22 cellular contexts compared by ENCODE assay signal in genomic region chr3:28039234-28039633, GRCh38.
DNase-seq lines count a peak whose midpoint lies in the region; ATAC-seq and TF ChIP-seq lines count a peak whose summit lies in the region.
"Had no signal": no experiment of that assay in that cellular context is flagged by ENCODE, and none has a peak within 500 bp of the region (broad histone marks: within the 10 kb centered on the region; RNA-seq: fewer than 3 reads in every experiment).

No MANE protein-coding gene starts in this region.

- H3K27ac ChIP-seq in mammary epithelial cell (ENCODE audit: insufficient read depth, low read depth, low read length), result no peak overlapping the region
- H3K27ac ChIP-seq in WERI-Rb-1, result no peak overlapping the region
- H3K27ac ChIP-seq: 22Rv1 had no signal

- no peak for TF ChIP-seq CTCF in mammary epithelial cell (conservative IDR thresholded peaks at IDR 0.05 in 1 of 2, IDR thresholded peaks at IDR 0.05 in 1 of 2; ENCODE audit: extremely low read depth in 1 of 2, insufficient read depth in 1 of 2, low read depth in 1 of 2, low read length in 2 of 2)
- TF ChIP-seq CTCF in MCF 10A (IDR thresholded peaks at IDR 0.05; ENCODE audit: unreplicated experiment), result no peak
- no peak for TF ChIP-seq CTCF in WERI-Rb-1 (IDR thresholded peaks at IDR 0.05; ENCODE audit: low read depth, low read length)

- H3K9me3 ChIP-seq in mammary epithelial cell (replicated peaks; ENCODE audit: insufficient read depth, low read length), result no peaks in the 10 kb centered on the region
- H3K9me3 ChIP-seq in WERI-Rb-1 (ENCODE audit: severe bottlenecking), result no peaks in the 10 kb centered on the region

- WGBS in mammary epithelial cell (ENCODE audit: low coverage, missing lambda C conversion rate), result 59% methylated on average over 3 of the region's 3 CpGs

- H2AFZ ChIP-seq in mammary epithelial cell (ENCODE audit: low read depth, low read length), result peak overlapping the region; percentile 11

- no peaks in the 10 kb centered on the region for H3K27me3 Mint-ChIP-seq in MCF 10A (ENCODE audit: insufficient read depth, unreplicated experiment)
- H3K27me3 Mint-ChIP-seq: CD4-positive, CD25-positive, alpha-beta regulatory T cell had no signal

- DNase-seq in mammary epithelial cell (no peak), MCF 10A (ENCODE audit: unreplicated experiment) (no peak), NCI-H1092 (lab: John Stamatoyannopoulos, UW) (no peak), WERI-Rb-1 (no peak), epidermal melanocyte (ENCODE audit: insufficient read length, low spot score) (no peak)
- DNase-seq: CD4-positive, CD25-positive, alpha-beta regulatory T cell; EL; H7; MV-4-11; NCI-H1417 treated with DMSO at 0.1 percent for 48 hours; NCI-H1930; NCI-H2171; NCI-H446; NCI-H69; Right ventricle myocardium superior had no signal

- H3K27ac Mint-ChIP-seq in MCF 10A (ENCODE audit: low read depth, unreplicated experiment), result no peak overlapping the region
- H3K27ac Mint-ChIP-seq: B cell; CD4-positive, CD25-positive, alpha-beta regulatory T cell had no signal

- POLR2A ChIA-PET in MCF 10A (lab: Yijun Ruan, JAX), result interaction anchor here (0.7 to 1.4 kb wide), 2 partner anchors 11 to 606 kb away, joined by 3 to 6 read pairs; no protein-coding TSS in a partner anchor

- no peak overlapping the region for H3K9ac ChIP-seq in mammary epithelial cell (ENCODE audit: insufficient read depth, low read length)

- no peaks in the 10 kb centered on the region for H3K36me3 Mint-ChIP-seq in MCF 10A (ENCODE audit: insufficient read depth, unreplicated experiment)
- H3K36me3 Mint-ChIP-seq: CD4-positive, CD25-positive, alpha-beta regulatory T cell had no signal

- H3K79me2 ChIP-seq in mammary epithelial cell (ENCODE audit: insufficient read depth, low read length), result no peaks in the 10 kb centered on the region

- dilution Hi-C loops in mammary epithelial cell (cut with HindIII; ENCODE audit: low sequenced_read_pairs), result no loop called here

- ATAC-seq in GM21423 (IDR thresholded peaks at IDR 0.05; ENCODE audit: unreplicated experiment), result peak; percentile 45
- ATAC-seq in HG03354 (IDR thresholded peaks at IDR 0.05; ENCODE audit: poor library complexity, severe bottlenecking, unreplicated experiment), result peak; percentile 59
- ATAC-seq in HG02840 (IDR thresholded peaks at IDR 0.05; ENCODE audit: low FRiP score, unreplicated experiment), result no peak
- ATAC-seq: K562, SK-N-SH treated with all-trans-retinoic acid at 6 μM for 48 hours had no signal

- H3K27me3 ChIP-seq in mammary epithelial cell (ENCODE audit: insufficient read depth, low read length), result no peaks in the 10 kb centered on the region
- no peaks in the 10 kb centered on the region for H3K27me3 ChIP-seq in WERI-Rb-1 (ENCODE audit: insufficient read depth, low read depth, severe bottlenecking)

- intact Hi-C loops in mammary epithelial cell (cut with micrococcal nuclease), result no loop called here
- intact Hi-C loops in MCF 10A (cut with micrococcal nuclease), result no loop called here

- peaks cover 10% of the 10 kb centered on the region for H3K4me1 ChIP-seq in mammary epithelial cell (ENCODE audit: insufficient read depth, low read length)

- in situ Hi-C loops in mammary epithelial cell (cut with MboI; ENCODE audit: low sequenced_read_pairs in 2 of 2), result no loop called here

- BruUV-seq in mammary epithelial cell (replicated peaks; lab: Mats Ljungman, UMichigan), result no TSS peak
- BruUV-seq in MCF 10A (replicated peaks; lab: Mats Ljungman, UMichigan), result no TSS peak

- peaks cover 5% of the 10 kb centered on the region for H3K4me1 Mint-ChIP-seq in MCF 10A (ENCODE audit: insufficient read depth, unreplicated experiment)
- H3K4me1 Mint-ChIP-seq: B cell; CD4-positive, CD25-positive, alpha-beta regulatory T cell had no signal

- H3K36me3 ChIP-seq in mammary epithelial cell (ENCODE audit: insufficient read depth, low read length) (no peaks in the 10 kb centered on the region), WERI-Rb-1 (no peaks in the 10 kb centered on the region)

- H4K20me1 ChIP-seq in mammary epithelial cell (ENCODE audit: insufficient read depth, low read length), result no peaks in the 10 kb centered on the region

- H3K4me3 ChIP-seq in mammary epithelial cell (replicated peaks in 1 of 3; ENCODE audit: insufficient read depth in 1 of 3, low read depth in 2 of 3, low read length in 3 of 3), result no peak overlapping the region
- no peak overlapping the region for H3K4me3 ChIP-seq in WERI-Rb-1 (ENCODE audit: low read depth, low read length)
- H3K4me3 ChIP-seq: K562 had no signal

- H3K4me3 Mint-ChIP-seq in MCF 10A (ENCODE audit: unreplicated experiment), result no peak overlapping the region
- H3K4me3 Mint-ChIP-seq: B cell; CD4-positive, CD25-positive, alpha-beta regulatory T cell had no signal

- H3K4me2 ChIP-seq in mammary epithelial cell (ENCODE audit: insufficient read depth, low read depth, low read length), result peak overlapping the region; percentile 2

- CTCF ChIA-PET in mammary epithelial cell (lab: Charles Lee; ENCODE audit: low non-redundant PET), result no interaction called here
- CTCF ChIA-PET in MCF 10A (lab: Yijun Ruan, JAX), result no interaction called here

- no peaks in the 10 kb centered on the region for H3K9me3 Mint-ChIP-seq in MCF 10A (ENCODE audit: unreplicated experiment)
